In the genomic region with DNA sequence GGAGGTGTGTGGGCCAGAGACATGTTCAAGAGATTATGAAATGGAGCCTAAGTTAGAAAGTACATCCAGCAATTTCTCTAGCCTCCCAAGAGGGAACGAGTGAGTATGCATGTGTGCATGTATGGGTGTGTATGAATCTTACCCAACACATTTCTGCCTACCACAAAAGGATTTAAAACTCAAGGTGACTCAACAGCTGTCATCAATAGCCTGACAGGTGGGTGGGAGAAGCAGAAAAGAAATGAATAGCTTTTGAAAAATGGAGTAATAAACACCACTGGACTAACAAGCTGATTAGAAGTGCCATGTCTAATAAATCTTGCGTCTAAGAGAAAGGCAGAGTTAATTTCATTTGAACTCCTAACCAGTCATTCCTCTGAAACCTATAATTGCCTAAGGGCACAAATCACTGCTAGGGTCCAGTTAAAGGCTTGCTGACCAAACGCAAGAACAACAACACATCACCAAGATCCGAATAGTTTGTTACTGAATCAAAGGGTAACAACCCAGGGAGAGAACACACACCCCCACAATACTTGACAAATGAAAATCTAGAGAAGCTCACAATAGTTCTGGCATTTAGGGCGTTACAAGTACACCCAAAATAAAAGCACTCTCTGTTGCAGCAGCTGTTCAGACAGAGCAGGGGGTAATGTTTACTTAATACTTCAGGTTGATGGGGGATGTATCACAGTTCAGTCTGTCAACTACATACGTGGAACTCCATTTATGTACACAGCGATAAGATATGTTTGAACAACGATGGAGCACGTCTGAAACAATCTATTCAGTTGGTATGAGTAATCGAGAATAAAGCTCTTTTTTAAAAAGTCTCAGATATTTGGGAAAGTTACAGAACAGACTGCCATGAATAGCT, we compare ENCODE assay signal across 8 cellular contexts. TPM values are rescaled to one million over a fixed set of nuclear protein-coding genes. Genes with fewer than 3 reads are reported as not detected.
DNase-seq lines count a peak whose midpoint lies in the region; ATAC-seq and TF ChIP-seq lines count a peak whose summit lies in the region.

No MANE protein-coding gene starts in this region.

- ATAC-seq in GM19397 (IDR thresholded peaks at IDR 0.05; ENCODE audit: unreplicated experiment) = no peak

- peak overlapping the region; percentile 93 for H3K4me3 ChIP-seq in HL-60 (replicated peaks; ENCODE audit: insufficient read depth, low read length)
- H3K4me3 ChIP-seq in iPS-11a (ENCODE audit: low read depth, low read length) = peak overlapping the region; percentile 86

- no peaks in the 10 kb centered on the region for H3K27me3 ChIP-seq in HL-60 (ENCODE audit: insufficient read depth, poor library complexity, severe bottlenecking)

- TF ChIP-seq CTCF in C4-2B (conservative IDR thresholded peaks at IDR 0.05) (no peak), HL-60 (IDR thresholded peaks at IDR 0.05; ENCODE audit: insufficient read depth, low read length) (no peak)

- DNase-seq in HL-60 (ENCODE audit: low read depth in 1 of 2, low spot score in 1 of 2) = peak in 1 of 2 experiments; percentile 40
- peak; percentile 27 for DNase-seq in T1000 (lab: John Stamatoyannopoulos, UW)
- DNase-seq in GM19240 (ENCODE audit: insufficient read length, low spot score) = no peak
- DNase-seq in glomerular visceral epithelial cell (ENCODE audit: extremely low spot score) = no peak

- H3K27ac ChIP-seq in C4-2B (peak overlapping the region; percentile 97; the same call in 1 of the 2 replicates), HL-60 (replicated peaks) (peak overlapping the region; percentile 94), temporal lobe (ENCODE audit: low read depth, low read length) (peak overlapping the region; percentile 12)

RNA-seq across cellular contexts. Expression of gene KIAA0319L, which starts 1.4 kb away (rescaled TPM):
- 34.2 TPM for total RNA-seq in temporal lobe

RNA-seq across cellular contexts. Expression of gene NCDN, which starts 1.8 kb away (rescaled TPM):
- total RNA-seq in temporal lobe = 80.6 TPM

RNA-seq across cellular contexts. Expression of gene TFAP2E, which starts 17.3 kb away (rescaled TPM):
- 0.74 TPM for total RNA-seq in temporal lobe

Comparison
In these comparisons a context has a peak if more than half of its experiments do, and no peak if none do; other contexts are left out.
1. H3K27ac ChIP-seq: peak in every context shown above with its lines; median percentile 97 in C4-2B; 94 in HL-60; 12 in temporal lobe.